ENCODE assay signal across 2 cellular contexts in the genomic region with DNA sequence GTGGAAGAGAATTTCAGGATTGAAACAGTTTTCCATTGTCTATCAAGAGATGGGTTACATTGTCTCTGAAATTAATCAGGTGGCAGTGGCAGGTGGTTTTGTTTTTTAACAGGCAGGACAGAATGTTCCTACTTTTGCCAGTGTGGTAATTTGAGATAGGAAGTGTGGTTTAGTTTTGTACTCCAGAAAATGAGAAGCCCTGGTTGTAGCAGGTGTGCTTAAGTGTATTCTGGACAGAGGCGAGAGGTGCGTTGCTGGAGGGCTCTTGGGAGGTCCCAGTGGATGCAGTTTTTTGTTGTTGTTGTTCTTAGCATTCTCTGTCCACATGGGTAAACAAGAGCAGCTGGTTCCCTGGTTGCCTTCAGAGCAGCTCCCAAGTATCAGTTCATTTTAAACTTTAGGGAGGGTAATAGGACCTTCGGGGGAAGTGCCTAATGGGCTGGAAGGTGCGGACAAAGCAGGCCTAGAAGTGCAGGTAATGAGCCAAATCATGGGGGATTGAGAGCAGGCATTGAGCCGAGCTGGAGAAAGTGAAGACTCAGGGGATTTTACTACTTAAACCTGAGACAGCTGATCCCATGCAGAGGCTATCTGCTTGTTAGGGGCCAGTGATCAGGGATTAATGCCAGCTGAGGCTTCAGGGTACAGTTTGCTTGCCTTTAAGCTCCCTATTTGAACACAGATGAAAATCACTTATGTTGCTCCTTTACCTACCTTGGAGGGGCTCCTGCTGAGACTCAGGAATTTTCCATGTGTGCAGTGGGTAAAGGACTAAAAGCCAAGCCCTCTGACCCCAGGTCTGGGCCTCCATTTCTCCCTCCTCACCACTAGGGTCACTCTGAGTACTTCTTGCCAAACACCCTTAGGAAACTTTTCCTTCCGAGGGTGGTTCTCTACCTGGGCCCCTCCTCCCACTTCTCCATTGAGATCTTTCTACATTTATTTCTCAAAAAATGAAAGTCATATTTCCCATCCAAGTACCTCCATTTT.
TF ChIP-seq lines count a peak whose summit lies in the region.

No MANE protein-coding gene starts in this region.

TF ChIP-seq in GM23338, 12 proteins besides CTCF, POLR2A, EP300 and RAD21:
- TF ChIP-seq CREB1 (CRISPR knock-in tag; IDR thresholded peaks at IDR 0.05; ENCODE audit: low read depth), result no peak
- TF ChIP-seq JUNB (IDR thresholded peaks at IDR 0.05; ENCODE audit: unreplicated experiment), result no peak
- TF ChIP-seq, protein P1, sequence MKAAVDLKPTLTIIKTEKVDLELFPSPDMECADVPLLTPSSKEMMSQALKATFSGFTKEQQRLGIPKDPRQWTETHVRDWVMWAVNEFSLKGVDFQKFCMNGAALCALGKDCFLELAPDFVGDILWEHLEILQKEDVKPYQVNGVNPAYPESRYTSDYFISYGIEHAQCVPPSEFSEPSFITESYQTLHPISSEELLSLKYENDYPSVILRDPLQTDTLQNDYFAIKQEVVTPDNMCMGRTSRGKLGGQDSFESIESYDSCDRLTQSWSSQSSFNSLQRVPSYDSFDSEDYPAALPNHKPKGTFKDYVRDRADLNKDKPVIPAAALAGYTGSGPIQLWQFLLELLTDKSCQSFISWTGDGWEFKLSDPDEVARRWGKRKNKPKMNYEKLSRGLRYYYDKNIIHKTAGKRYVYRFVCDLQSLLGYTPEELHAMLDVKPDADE (IDR thresholded peaks at IDR 0.05), result no peak
- TF ChIP-seq ZNF114 (CRISPR knock-in tag; IDR thresholded peaks at IDR 0.05), result no peak
- TF ChIP-seq EZH2 (IDR thresholded peaks at IDR 0.05; ENCODE audit: low read depth, unreplicated experiment), result no peak
TF ChIP-seq in GM23338: peak in this region for 0.

TF ChIP-seq in H1, 55 proteins besides CTCF, POLR2A, EP300 and RAD21:
- no peak for TF ChIP-seq SIRT6 (IDR thresholded peaks at IDR 0.05; ENCODE audit: low read length)
- no peak for TF ChIP-seq KDM1A (IDR thresholded peaks at IDR 0.05; ENCODE audit: borderline replicate concordance, low read length)
- TF ChIP-seq KDM4A (IDR thresholded peaks at IDR 0.05; ENCODE audit: low read depth, low read length, severe bottlenecking), result no peak
- no peak for TF ChIP-seq SAP30 (IDR thresholded peaks at IDR 0.05; ENCODE audit: insufficient read depth, insufficient replicate concordance, low read length)
- no peak for TF ChIP-seq NANOG (IDR thresholded peaks at IDR 0.05; ENCODE audit: insufficient read depth, low read depth, low read length, poor library complexity, severe bottlenecking)
- TF ChIP-seq BCL11A (IDR thresholded peaks at IDR 0.05; ENCODE audit: low read depth in 2 of 2, low read length in 2 of 2), result no peak
- TF ChIP-seq SP2 (IDR thresholded peaks at IDR 0.05; ENCODE audit: low read length), result no peak
- TF ChIP-seq ASH2L (IDR thresholded peaks at IDR 0.05; ENCODE audit: low read length), result no peak
- no peak for TF ChIP-seq ZNF274 (IDR thresholded peaks at IDR 0.05; ENCODE audit: borderline replicate concordance, extremely low read depth, low read length)
- TF ChIP-seq CEBPB (IDR thresholded peaks at IDR 0.05; ENCODE audit: low read depth, low read length), result no peak
- no peak for TF ChIP-seq PHF8 (conservative IDR thresholded peaks at IDR 0.05; ENCODE audit: low read depth, low read length)
- TF ChIP-seq EZH2 (IDR thresholded peaks at IDR 0.05; ENCODE audit: low read depth, low read length, severe bottlenecking), result no peak
- no peak for TF ChIP-seq POU5F1 (IDR thresholded peaks at IDR 0.05; ENCODE audit: low read depth, low read length)
